In the genomic region with DNA sequence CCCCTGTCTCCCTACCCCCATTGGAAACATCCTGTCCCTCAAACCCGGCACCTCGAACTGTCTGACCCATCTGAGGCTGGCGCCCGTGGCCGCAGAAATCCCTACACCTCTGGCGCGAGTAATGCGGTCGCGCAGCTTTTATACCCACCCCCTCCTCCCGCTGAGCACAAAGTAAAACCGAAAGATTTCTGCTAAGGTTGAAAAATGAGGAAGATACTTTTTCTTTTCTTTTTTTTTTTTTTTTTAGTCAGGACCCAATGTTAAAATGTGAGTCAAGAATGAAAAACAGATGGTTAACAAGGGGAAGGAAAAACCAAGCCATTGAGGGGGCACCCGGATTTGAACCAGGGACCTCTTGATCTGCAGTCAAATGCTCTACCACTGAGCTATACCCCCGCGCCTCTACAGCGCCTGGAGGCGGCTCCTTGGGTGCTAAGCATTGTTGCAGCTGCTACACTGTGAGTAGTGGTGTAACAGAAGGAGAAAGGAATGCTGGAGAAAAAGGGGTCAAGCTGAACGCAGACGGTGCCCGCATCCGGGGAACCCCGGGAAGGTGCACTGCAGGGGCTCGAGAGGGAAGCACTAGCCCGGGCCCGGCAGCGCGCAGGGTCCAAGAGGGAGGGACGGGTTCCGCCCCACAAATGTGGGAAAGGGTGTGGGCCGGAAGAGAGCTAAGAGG, we compare ENCODE assay signal across 8 cellular contexts. TPM values are rescaled to one million over a fixed set of nuclear protein-coding genes. Genes with fewer than 3 reads are reported as not detected.
DNase-seq lines count a peak whose midpoint lies in the region; ATAC-seq and TF ChIP-seq lines count a peak whose summit lies in the region.

No MANE protein-coding gene starts in this region.

- peaks cover 19% of the 10 kb centered on the region for H3F3A ChIP-seq in smooth muscle cell (ENCODE audit: low read depth)

- ATAC-seq in GM18520 (IDR thresholded peaks at IDR 0.05; ENCODE audit: unreplicated experiment): peak; percentile 31
- peak; percentile 29 for ATAC-seq in HG03066 (IDR thresholded peaks at IDR 0.05; ENCODE audit: low read depth, unreplicated experiment)

- TF ChIP-seq POLR2A in breast epithelium (IDR thresholded peaks at IDR 0.05): no peak

- peaks cover 34% of the 10 kb centered on the region for H4K20me1 ChIP-seq in smooth muscle cell (ENCODE audit: low read depth)

- CTCF ChIA-PET in A673 (lab: Charles Lee): no interaction called here

- H3K9ac ChIP-seq in smooth muscle cell (ENCODE audit: low read depth): peak overlapping the region; percentile 65

- H3K4me1 ChIP-seq in A673 (ENCODE audit: insufficient read depth, low read length, poor library complexity, severe bottlenecking) (peaks cover 17% of the 10 kb centered on the region), breast epithelium (peaks cover 6 to 21% of the 10 kb centered on the region in 2 donors), smooth muscle cell (ENCODE audit: low read depth) (peaks cover 1% of the 10 kb centered on the region)

- no peaks in the 10 kb centered on the region for H3K27me3 ChIP-seq in A673 (replicated peaks; ENCODE audit: insufficient read depth, low read depth, low read length, poor library complexity)
- H3K27me3 ChIP-seq in WERI-Rb-1 (ENCODE audit: insufficient read depth, low read depth, severe bottlenecking): no peaks in the 10 kb centered on the region
- H3K27me3 ChIP-seq in breast epithelium: no peaks in the 10 kb centered on the region
- no peaks in the 10 kb centered on the region for H3K27me3 ChIP-seq in smooth muscle cell (ENCODE audit: low read depth)

- peak overlapping the region; percentile 97 for H3K4me2 ChIP-seq in smooth muscle cell

- peak overlapping the region; percentile 50 for H2AFZ ChIP-seq in smooth muscle cell (ENCODE audit: low read depth)

- WGBS in smooth muscle cell (ENCODE audit: low lambda C conversion rate): 2% methylated on average over 28 of the region's 30 CpGs

- H3K4me3 ChIP-seq in A673 (ENCODE audit: low read depth, low read length, poor library complexity, severe bottlenecking): peak overlapping the region; percentile 89
- peak overlapping the region; percentile 99 for H3K4me3 ChIP-seq in WERI-Rb-1 (ENCODE audit: low read depth, low read length)
- H3K4me3 ChIP-seq in breast epithelium: peak overlapping the region; percentile 80 to 92 (median 92)
- H3K4me3 ChIP-seq in smooth muscle cell: peak overlapping the region; percentile 76

- TF ChIP-seq CTCF in A673 (conservative IDR thresholded peaks at IDR 0.05; ENCODE audit: low read depth, low read length) (peak; percentile 22; the same call in 1 of the 2 replicates), WERI-Rb-1 (IDR thresholded peaks at IDR 0.05; ENCODE audit: low read depth, low read length) (peak; percentile 42; the same call in 1 of the 2 replicates), breast epithelium (IDR thresholded peaks at IDR 0.05) (no peak), smooth muscle cell (IDR thresholded peaks at IDR 0.05; ENCODE audit: borderline replicate concordance, insufficient read depth, poor library complexity, severe bottlenecking) (no peak)

- intact Hi-C loops in A673 (cut with micrococcal nuclease; ENCODE audit: unreplicated experiment): loop anchor here (5.0 kb wide), 1 partner anchor 117 kb away; the partner anchor contains the start of gene PSMB3
- intact Hi-C loops in breast epithelium (cut with DNase I; ENCODE audit: low total_unique reads): no loop called here

- H3K27ac ChIP-seq in A673 (ENCODE audit: low read depth, low read length, poor library complexity, severe bottlenecking): peak overlapping the region; percentile 85
- peak overlapping the region; percentile 91 for H3K27ac ChIP-seq in WERI-Rb-1
- peak overlapping the region; percentile 91 to 94 for H3K27ac ChIP-seq in breast epithelium
- peak overlapping the region; percentile 73 for H3K27ac ChIP-seq in smooth muscle cell (ENCODE audit: low read depth)

- no peaks in the 10 kb centered on the region for H3K36me3 ChIP-seq in A673 (ENCODE audit: insufficient read depth, low read length, poor library complexity, severe bottlenecking)
- H3K36me3 ChIP-seq in WERI-Rb-1: peaks cover 4% of the 10 kb centered on the region
- H3K36me3 ChIP-seq in breast epithelium: no peaks in the 10 kb centered on the region
- H3K36me3 ChIP-seq in smooth muscle cell (ENCODE audit: low read depth): no peaks in the 10 kb centered on the region

- BruUV-seq in A673 (replicated peaks; lab: Mats Ljungman, UMichigan): no TSS peak

- H3K79me2 ChIP-seq in smooth muscle cell (ENCODE audit: low read depth): peaks cover 42% of the 10 kb centered on the region

- POLR2A ChIA-PET in A673 (lab: Charles Lee; ENCODE audit: low non-redundant PET): interaction anchor here (0.7 to 1.3 kb wide), 2 partner anchors 16 to 534 kb away, joined by 3 to 8 read pairs; partner anchors contain the start of gene RPL23

- no peaks in the 10 kb centered on the region for H3K9me3 ChIP-seq in A673 (ENCODE audit: low read depth, low read length, poor library complexity, severe bottlenecking)
- no peaks in the 10 kb centered on the region for H3K9me3 ChIP-seq in WERI-Rb-1 (ENCODE audit: severe bottlenecking)
- H3K9me3 ChIP-seq in breast epithelium: no peaks in the 10 kb centered on the region
- H3K9me3 ChIP-seq in smooth muscle cell (replicated peaks; ENCODE audit: low read depth): no peaks in the 10 kb centered on the region

- DNase-seq in A673 (ENCODE audit: low spot score) (peak; percentile 86), NCI-H2171 treated with DMSO at 0.1 percent for 48 hours (lab: John Stamatoyannopoulos, UW) (peak; percentile 89), WERI-Rb-1 (peak; percentile 87), breast epithelium (ENCODE audit: low spot score in 2 of 2) (peak; percentile 94 to 97), iPS-NIHi7 (ENCODE audit: extremely low spot score) (peak; percentile 63), smooth muscle cell (lab: John Stamatoyannopoulos, UW; ENCODE audit: unreplicated experiment) (peak; percentile 86)

RNA-seq across cellular contexts. Expression of gene LASP1, which starts 0.8 kb away (rescaled TPM):
- total RNA-seq in A673 (2021): 76.9 and 78.3 TPM in 2 replicates
- 100 to 1,000 TPM in 1 of 3 donors, 10 to 100 TPM in 2; 88.7 to 145 (median 92.8) TPM for total RNA-seq in breast epithelium
- 108 and 133 TPM in 2 replicates for total RNA-seq in smooth muscle cell
- polyA plus RNA-seq in smooth muscle cell: 120 and 130 TPM in 2 replicates

RNA-seq across cellular contexts. Expression of gene RPL23, which starts 15.6 kb away (rescaled TPM):
- total RNA-seq in A673 (2021): 764 and 879 TPM in 2 replicates
- total RNA-seq in breast epithelium: 1,000 to 10,000 TPM; 1,871 to 2,586 (median 2,024) TPM
- total RNA-seq in smooth muscle cell: 1,675 and 1,715 TPM in 2 replicates
- 435 and 499 TPM in 2 replicates for polyA plus RNA-seq in smooth muscle cell

RNA-seq across cellular contexts. Expression of gene CWC25, which starts 44.0 kb away (rescaled TPM):
- total RNA-seq in A673 (2021): 13.5 and 14.1 TPM in 2 replicates
- total RNA-seq in breast epithelium: 10 to 100 TPM; 22.1 to 42.0 (median 28.2) TPM
- total RNA-seq in smooth muscle cell: 9.2 and 26.0 TPM in 2 replicates
- 11.0 and 17.2 TPM in 2 replicates for polyA plus RNA-seq in smooth muscle cell

Comparison
In these comparisons a context has a peak if more than half of its experiments do, and no peak if none do; other contexts are left out.
1. Peak in every context shown above with its lines: DNase-seq, ATAC-seq, H3K4me3 ChIP-seq and H3K27ac ChIP-seq.
2. CTCF ChIP-seq: peak in A673 (single experiment) and WERI-Rb-1 (single experiment); none in breast epithelium (0 of 3) and smooth muscle cell (single experiment).